In genomic region chr15:68699124-68699880, GRCh38 we compare ENCODE assay signal across 18 cellular contexts.
A peak's percentile ranks its signal among the peaks of the same experiment; 100 is the strongest.
DNase-seq lines count a peak whose midpoint lies in the region; ATAC-seq and TF ChIP-seq lines count a peak whose summit lies in the region.
"Had no signal": no experiment of that assay in that cellular context is flagged by ENCODE, and none has a peak within 500 bp of the region (broad histone marks: within the 10 kb centered on the region; RNA-seq: fewer than 3 reads in every experiment).

No MANE protein-coding gene starts in this region.

- H3K9me3 ChIP-seq in ascending aorta, result no peaks in the 10 kb centered on the region
- H3K9me3 ChIP-seq in stomach smooth muscle (ENCODE audit: control insufficient read depth in 2 of 2, low read length in 2 of 2), result no peaks in the 10 kb centered on the region
- H3K9me3 ChIP-seq: breast epithelium, suprapubic skin had no signal

- H3K27me3 ChIP-seq in ascending aorta (no peaks in the 10 kb centered on the region), stomach smooth muscle (ENCODE audit: control insufficient read depth in 1 of 2, insufficient read depth in 2 of 2, low read length in 2 of 2) (peaks cover 0 to 2% of the 10 kb centered on the region in 2 donors)
- H3K27me3 ChIP-seq: breast epithelium, hepatocyte, suprapubic skin had no signal

- peaks cover 10 to 12% of the 10 kb centered on the region in 2 donors for H3K4me1 ChIP-seq in ascending aorta
- H3K4me1 ChIP-seq in stomach smooth muscle (ENCODE audit: control insufficient read depth, insufficient read depth, low read length), result peaks cover 18% of the 10 kb centered on the region
- H3K4me1 ChIP-seq: breast epithelium had no signal

- H3K9ac ChIP-seq in stomach smooth muscle (ENCODE audit: low read length in 2 of 2), result no peak overlapping the region

- H3K27ac ChIP-seq in ascending aorta (peak overlapping the region; percentile 65 to 87), stomach smooth muscle (ENCODE audit: low read length) (peak overlapping the region; percentile 19)
- H3K27ac ChIP-seq: suprapubic skin had no signal

- TF ChIP-seq CTCF in ascending aorta (IDR thresholded peaks at IDR 0.05), result no peak

- no peak for ATAC-seq in GM18873 (IDR thresholded peaks at IDR 0.05; ENCODE audit: low FRiP score, unreplicated experiment)
- ATAC-seq: activated CD8-positive, alpha-beta T cell treated with anti-CD3 and anti-CD28 coated beads for 36 hours; activated naive CD4-positive, alpha-beta T cell treated with anti-CD3 and anti-CD28 coated beads, Interleukin-2, amount 50 U/mL, for 72 hours; activated T-cell treated with anti-CD3 and anti-CD28 coated beads, Interleukin-2, amount 50 U/mL, for 72 hours had no signal

- intact Hi-C loops in ascending aorta (cut with DNase I), result no loop called here

- H3K36me3 ChIP-seq in ascending aorta (no peaks in the 10 kb centered on the region), stomach smooth muscle (ENCODE audit: control insufficient read depth in 2 of 2, insufficient read depth in 2 of 2, low read length in 2 of 2) (no peaks in the 10 kb centered on the region)
- H3K36me3 ChIP-seq: breast epithelium had no signal

- H3K4me3 ChIP-seq in ascending aorta, result no peak overlapping the region
- H3K4me3 ChIP-seq in stomach smooth muscle (ENCODE audit: low read length in 2 of 2), result no peak overlapping the region
- H3K4me3 ChIP-seq: breast epithelium, hepatocyte, suprapubic skin had no signal

- DNase-seq in NCI-H524 (lab: John Stamatoyannopoulos, UW), result peak; percentile 98 to 99
- DNase-seq in ascending aorta (ENCODE audit: low spot score in 2 of 2), result no peak
- DNase-seq in myocyte (ENCODE audit: low read depth), result peak; percentile 26
- no peak for DNase-seq in MV-4-11 (lab: John Stamatoyannopoulos, UW)
- DNase-seq in AG20443 (ENCODE audit: low spot score), result no peak
- DNase-seq: activated CD8-positive, alpha-beta T cell treated with anti-CD3 and anti-CD28 coated beads for 36 hours; activated T-cell treated with anti-CD3 and anti-CD28 coated beads, Interleukin-2, amount 50 U/mL, for 72 hours; effector CD4-positive, alpha-beta T cell; HCEC 1CT; NCI-H2171; RPMI8226; stimulated activated CD4-positive, alpha-beta T cell treated with anti-CD3 and anti-CD28 coated beads, Interleukin-2, amount 100 ng/mL, for 48 hours had no signal

Comparison
In these comparisons a context has a peak if more than half of its experiments do, and no peak if none do; other contexts are left out.
1. DNase-seq: peak in NCI-H524 (2 of 2) and myocyte (single experiment); none in ascending aorta (0 of 2), MV-4-11 (single experiment) and AG20443 (single experiment).